In genomic region chr1:91133240-91133639, GRCh38 we compare ENCODE assay signal across 30 cellular contexts.
"Had no signal": no experiment of that assay in that cellular context is flagged by ENCODE, and none has a peak within 500 bp of the region (broad histone marks: within the 10 kb centered on the region; RNA-seq: fewer than 3 reads in every experiment).

No MANE protein-coding gene starts in this region.

- DNase-seq: activated B cell treated with CpG ODN at 0.5 μM for 24 hours; activated CD4-positive, alpha-beta T cell treated with anti-CD3 and anti-CD28 coated beads for 48 hours; activated CD4-positive, alpha-beta T cell treated with anti-CD3 and anti-CD28 coated beads, Interleukin-2, amount 50 U/mL, for 1 hour; activated CD4-positive, alpha-beta T cell treated with anti-CD3 and anti-CD28 coated beads, Interleukin-2, amount 50 U/mL, for 48 hours; activated CD8-positive, alpha-beta memory T cell treated with anti-CD3 and anti-CD28 coated beads for 24 hours; activated CD8-positive, alpha-beta T cell treated with anti-CD3 and anti-CD28 coated beads for 36 hours; activated effector memory CD4-positive, alpha-beta T cell treated with Interleukin-2 at 50 U/mL for 16 hours; activated gamma-delta T cell treated with Interleukin-2 at 50 U/mL for 16 hours; activated naive CD4-positive, alpha-beta T cell treated with anti-CD3 and anti-CD28 coated beads, Interleukin-2, amount 50 U/mL, for 16 hours; activated naive CD4-positive, alpha-beta T cell treated with Interleukin-2 at 50 U/mL for 16 hours; activated T-cell treated with anti-CD3 and anti-CD28 coated beads, Interleukin-2, amount 50 U/mL, for 4 hours; adrenal gland; amygdala; aorta; body of pancreas; caudate nucleus; cortex of kidney; dermis blood vessel endothelial cell; effector CD4-positive, alpha-beta T cell; effector memory CD8-positive, alpha-beta T cell; erythroblast; foreskin keratinocyte; gastrocnemius medialis; T-helper 1 cell; T-helper 17 cell; T1000; WERI-Rb-1 had no signal

- H3K4me1 ChIP-seq: adrenal gland, body of pancreas, esophagus muscularis mucosa, foreskin keratinocyte, gastrocnemius medialis had no signal

- H3K9me3 ChIP-seq: adrenal gland, body of pancreas, esophagus muscularis mucosa, gastrocnemius medialis had no signal

- ATAC-seq: activated CD4-positive, CD25-positive, alpha-beta regulatory T cell treated with anti-CD3 and anti-CD28 coated beads, Interleukin-2, amount 50 U/mL, for 24 hours; activated CD8-positive, alpha-beta T cell treated with anti-CD3 and anti-CD28 coated beads for 36 hours; activated T-cell treated with anti-CD3 and anti-CD28 coated beads, Interleukin-2, amount 50 U/mL, for 4 hours; activated T-helper 17 cell treated with anti-CD3 and anti-CD28 coated beads, Interleukin-2, amount 50 U/mL, for 72 hours; body of pancreas; effector memory CD8-positive, alpha-beta T cell; foreskin keratinocyte; gastrocnemius medialis; T-helper 17 cell had no signal

- H3K36me3 ChIP-seq: adrenal gland, esophagus muscularis mucosa, gastrocnemius medialis, WERI-Rb-1 had no signal

- H3K4me3 ChIP-seq: adrenal gland, body of pancreas, esophagus muscularis mucosa, gastrocnemius medialis had no signal

- H3K27ac ChIP-seq: adrenal gland, body of pancreas, esophagus muscularis mucosa, foreskin keratinocyte, gastrocnemius medialis, WERI-Rb-1 had no signal

- H3K27me3 ChIP-seq: body of pancreas, foreskin keratinocyte, gastrocnemius medialis had no signal
